Comparison of ENCODE assay signal across 33 cellular contexts in the genomic region with DNA sequence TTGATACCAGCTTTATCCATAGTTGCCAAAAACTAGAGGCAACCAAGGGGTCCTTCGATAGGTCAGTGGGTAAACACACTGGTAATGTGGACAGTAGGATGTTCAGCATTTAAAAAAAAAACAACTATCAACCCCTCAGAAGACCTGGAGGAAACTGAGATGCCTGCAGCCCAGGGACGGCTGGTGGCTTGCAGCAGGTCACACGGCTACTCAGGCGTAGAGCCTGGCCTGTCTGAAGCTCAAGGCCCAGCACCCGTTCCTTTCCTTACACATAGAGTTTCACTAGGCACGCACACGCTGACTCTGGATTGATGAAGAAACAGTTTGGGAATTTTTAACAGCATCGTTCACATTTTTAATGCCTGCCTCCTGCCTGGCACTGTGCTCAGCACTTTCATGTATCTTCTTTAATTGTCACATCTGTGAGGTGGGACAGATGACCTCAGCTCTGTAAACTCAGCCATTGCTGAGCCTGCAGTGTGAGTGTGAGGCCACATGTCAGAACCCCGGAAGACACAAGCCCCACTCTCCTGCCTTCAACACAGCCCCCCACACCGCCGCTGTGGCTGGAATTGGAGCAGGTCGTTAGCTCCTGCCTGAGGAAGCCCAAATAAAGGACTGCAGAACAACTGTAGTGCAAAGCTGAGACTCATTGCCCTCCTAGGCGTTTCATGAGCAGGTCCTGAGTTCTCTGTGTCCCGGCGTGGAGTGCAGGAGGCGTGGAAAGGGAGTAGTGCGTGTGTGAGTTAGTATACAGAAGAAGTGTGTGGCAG. TPM values are rescaled to one million over a fixed set of nuclear protein-coding genes. Genes with fewer than 3 reads are reported as not detected.
DNase-seq lines count a peak whose midpoint lies in the region; ATAC-seq, FAIRE-seq and TF ChIP-seq lines count a peak whose summit lies in the region.
"Had no signal": no experiment of that assay in that cellular context is flagged by ENCODE, and none has a peak within 500 bp of the region (broad histone marks: within the 10 kb centered on the region; RNA-seq: fewer than 3 reads in every experiment).

No MANE protein-coding gene starts in this region.

- no peak overlapping the region for H2BK120ac ChIP-seq in neuronal stem cell (ENCODE audit: low read depth, low read length)

- H3K14ac ChIP-seq in neuronal stem cell (ENCODE audit: low read length): no peak overlapping the region

- no peaks in the 10 kb centered on the region for H3K9me3 ChIP-seq in endocrine pancreas (ENCODE audit: control insufficient read depth, low read length)
- no peaks in the 10 kb centered on the region for H3K9me3 ChIP-seq in neuronal stem cell (replicated peaks in 1 of 2; ENCODE audit: control insufficient read depth in 2 of 2, insufficient read depth in 1 of 2, low read depth in 1 of 2, low read length in 2 of 2)
- no peaks in the 10 kb centered on the region for H3K9me3 ChIP-seq in mucosa of descending colon
- H3K9me3 ChIP-seq: A549, lower lobe of right lung, SJCRH30, transverse colon had no signal

- no peak overlapping the region for H3K4me2 ChIP-seq in neuronal stem cell (ENCODE audit: insufficient read depth, low read length, poor library complexity, severe bottlenecking)
- H3K4me2 ChIP-seq: A549 had no signal

- peak overlapping the region; percentile 29 for H3K27ac Mint-ChIP-seq in activated naive CD8-positive, alpha-beta T cell treated with anti-CD3 and anti-CD28 coated beads for 36 hours
- H3K27ac Mint-ChIP-seq in activated naive CD8-positive, alpha-beta T cell treated with anti-CD3 and anti-CD28 coated beads, Interleukin-2, amount 50 U/mL, for 24 hours: no peak overlapping the region
- H3K27ac Mint-ChIP-seq: activated CD4-positive, alpha-beta memory T cell treated with anti-CD3 and anti-CD28 coated beads, Interleukin-2, amount 10 ng/mL, durations not matched to agents 7 days and 5 days; CD8-positive, alpha-beta T cell; HFFc6; stimulated activated effector memory CD8-positive, alpha-beta T cell treated with anti-CD3 and anti-CD28 coated beads, Interleukin-12 subunit alpha, Interleukin-12 subunit beta, amount 100 ng/mL, for 72 hours had no signal

- peaks cover 3% of the 10 kb centered on the region for H3K36me3 ChIP-seq in endocrine pancreas (ENCODE audit: control insufficient read depth, insufficient read depth, low read length)
- peaks cover 30 to 73% of the 10 kb centered on the region in 2 donors for H3K36me3 ChIP-seq in neuronal stem cell (replicated peaks in 1 of 2; ENCODE audit: control insufficient read depth in 2 of 2, insufficient read depth in 2 of 2, low read length in 2 of 2)
- peaks cover 2% of the 10 kb centered on the region for H3K36me3 ChIP-seq in mucosa of descending colon (ENCODE audit: low read depth)

- intact Hi-C loops in mucosa of descending colon (cut with DNase I, micrococcal nuclease): no loop called here

- H3K9me3 Mint-ChIP-seq in activated naive CD8-positive, alpha-beta T cell treated with anti-CD3 and anti-CD28 coated beads for 36 hours: no peaks in the 10 kb centered on the region
- no peaks in the 10 kb centered on the region for H3K9me3 Mint-ChIP-seq in activated naive CD8-positive, alpha-beta T cell treated with anti-CD3 and anti-CD28 coated beads, Interleukin-2, amount 50 U/mL, for 24 hours
- H3K9me3 Mint-ChIP-seq: activated CD4-positive, alpha-beta memory T cell treated with anti-CD3 and anti-CD28 coated beads, Interleukin-2, amount 10 ng/mL, durations not matched to agents 7 days and 5 days; CD8-positive, alpha-beta T cell; HFFc6; naive thymus-derived CD8-positive, alpha-beta T cell; stimulated activated effector memory CD8-positive, alpha-beta T cell treated with anti-CD3 and anti-CD28 coated beads, Interleukin-12 subunit alpha, Interleukin-12 subunit beta, amount 100 ng/mL, for 72 hours had no signal

- H3K23ac ChIP-seq in neuronal stem cell (ENCODE audit: low read depth, low read length, poor library complexity): no peak overlapping the region

- no peaks in the 10 kb centered on the region for H3K27me3 ChIP-seq in endocrine pancreas (ENCODE audit: control insufficient read depth, insufficient read depth, low read length)
- no peaks in the 10 kb centered on the region for H3K27me3 ChIP-seq in neuronal stem cell (ENCODE audit: control insufficient read depth in 3 of 3, insufficient read depth in 3 of 3, low read depth in 1 of 3, low read length in 3 of 3)
- H3K27me3 ChIP-seq: SJCRH30, transverse colon had no signal

- H3K4me3 ChIP-seq in endocrine pancreas (ENCODE audit: control insufficient read depth, insufficient read depth, low read length) (peak overlapping the region; percentile 25), neuronal stem cell (ENCODE audit: low read length in 2 of 2) (no peak overlapping the region), mucosa of descending colon (no peak overlapping the region)
- H3K4me3 ChIP-seq: A549, lower lobe of right lung, SJCRH30, transverse colon had no signal

- no peaks in the 10 kb centered on the region for H3K27me3 Mint-ChIP-seq in activated naive CD8-positive, alpha-beta T cell treated with anti-CD3 and anti-CD28 coated beads for 36 hours
- H3K27me3 Mint-ChIP-seq in activated naive CD8-positive, alpha-beta T cell treated with anti-CD3 and anti-CD28 coated beads, Interleukin-2, amount 50 U/mL, for 24 hours: no peaks in the 10 kb centered on the region
- H3K27me3 Mint-ChIP-seq: activated CD4-positive, alpha-beta memory T cell treated with anti-CD3 and anti-CD28 coated beads, Interleukin-2, amount 10 ng/mL, durations not matched to agents 7 days and 5 days; activated naive CD8-positive, alpha-beta T cell; naive thymus-derived CD8-positive, alpha-beta T cell had no signal

- peaks cover 11% of the 10 kb centered on the region for H3K36me3 Mint-ChIP-seq in activated naive CD8-positive, alpha-beta T cell treated with anti-CD3 and anti-CD28 coated beads for 36 hours
- H3K36me3 Mint-ChIP-seq in activated naive CD8-positive, alpha-beta T cell treated with anti-CD3 and anti-CD28 coated beads, Interleukin-2, amount 50 U/mL, for 24 hours (ENCODE audit: low read depth): peaks cover 27% of the 10 kb centered on the region

- H4K91ac ChIP-seq in neuronal stem cell (ENCODE audit: low read depth, low read length, poor library complexity): no peak overlapping the region

- H3K79me1 ChIP-seq in neuronal stem cell (ENCODE audit: low read depth, low read length): no peaks in the 10 kb centered on the region

- H2BK12ac ChIP-seq in neuronal stem cell (ENCODE audit: low read length): no peak overlapping the region

- H4K8ac ChIP-seq in neuronal stem cell (ENCODE audit: low read depth, low read length): no peak overlapping the region

- H3K4me3 Mint-ChIP-seq in activated naive CD8-positive, alpha-beta T cell treated with anti-CD3 and anti-CD28 coated beads for 36 hours: no peak overlapping the region
- no peak overlapping the region for H3K4me3 Mint-ChIP-seq in activated naive CD8-positive, alpha-beta T cell treated with anti-CD3 and anti-CD28 coated beads, Interleukin-2, amount 50 U/mL, for 24 hours
- H3K4me3 Mint-ChIP-seq: activated CD4-positive, alpha-beta memory T cell treated with anti-CD3 and anti-CD28 coated beads, Interleukin-2, amount 10 ng/mL, durations not matched to agents 7 days and 5 days; activated naive CD8-positive, alpha-beta T cell; CD8-positive, alpha-beta T cell; HFFc6; naive thymus-derived CD8-positive, alpha-beta T cell; stimulated activated effector memory CD8-positive, alpha-beta T cell treated with anti-CD3 and anti-CD28 coated beads, Interleukin-12 subunit alpha, Interleukin-12 subunit beta, amount 100 ng/mL, for 72 hours had no signal

- H2BK15ac ChIP-seq in neuronal stem cell (ENCODE audit: low read length): no peak overlapping the region

- no peak overlapping the region for H2AK5ac ChIP-seq in neuronal stem cell (ENCODE audit: low read depth, low read length)

- H3K18ac ChIP-seq in neuronal stem cell (ENCODE audit: low read length): no peak overlapping the region

- no peak overlapping the region for H2AFZ ChIP-seq in neuronal stem cell (ENCODE audit: low read length)

- H2BK5ac ChIP-seq in neuronal stem cell (ENCODE audit: low read length): no peak overlapping the region

- FAIRE-seq in GM19239 (lab: Jason Lieb, UNC): no peak
- FAIRE-seq: A549, GM12892, HTR-8/SVneo, kidney had no signal

- H3K4me1 ChIP-seq in endocrine pancreas (ENCODE audit: control insufficient read depth, insufficient read depth, low read length): peaks cover 21% of the 10 kb centered on the region
- H3K4me1 ChIP-seq in neuronal stem cell (ENCODE audit: control insufficient read depth in 2 of 2, insufficient read depth in 1 of 2, low read depth in 1 of 2, low read length in 2 of 2): peaks cover 0 to 4% of the 10 kb centered on the region in 2 donors
- H3K4me1 ChIP-seq in mucosa of descending colon (ENCODE audit: low read depth): no peaks in the 10 kb centered on the region
- H3K4me1 ChIP-seq: A549, lower lobe of right lung, transverse colon had no signal

- no peak for DNase-seq in activated naive CD8-positive, alpha-beta T cell treated with anti-CD3 and anti-CD28 coated beads for 36 hours
- no peak for DNase-seq in activated naive CD8-positive, alpha-beta T cell treated with anti-CD3 and anti-CD28 coated beads, Interleukin-2, amount 50 U/mL, for 24 hours
- no peak for DNase-seq in neuronal stem cell (ENCODE audit: low spot score)
- DNase-seq in mucosa of descending colon: no peak
- no peak for DNase-seq in GM19239 (ENCODE audit: insufficient read length, low spot score)
- DNase-seq: activated CD4-positive, alpha-beta memory T cell treated with anti-CD3 and anti-CD28 coated beads, Interleukin-2, amount 10 ng/mL, durations not matched to agents 7 days and 5 days; activated CD8-positive, alpha-beta memory T cell treated with anti-CD3 and anti-CD28 coated beads, Interleukin-2, amount 50 U/mL, for 4 hours; aorta; CD8-positive, alpha-beta T cell; central memory CD4-positive, alpha-beta T cell; foreskin melanocyte; GOT3; HFFc6; KBM-7; kidney; lower lobe of right lung; naive thymus-derived CD8-positive, alpha-beta T cell; NCI-H1105; NCI-H187 treated with DMSO at 0.1 percent for 48 hours; NCI-H226; NCI-H748 treated with DMSO at 0.1 percent for 48 hours; SJCRH30; SW 1271; transverse colon had no signal

- H3K27ac ChIP-seq in neuronal stem cell (replicated peaks; ENCODE audit: low read length): no peak overlapping the region
- H3K27ac ChIP-seq: A549, lower lobe of right lung, SJCRH30, transverse colon had no signal

- WGBS in neuronal stem cell (ENCODE audit: extremely low coverage in 2 of 2, insufficient read length in 2 of 2, insufficient replicate concordance in 1 of 2), 2 donors: no CpG with 5 or more reads among the region's 17 CpGs

- TF ChIP-seq CTCF in mucosa of descending colon (IDR thresholded peaks at IDR 0.05): no peak

- no peaks in the 10 kb centered on the region for H3K4me1 Mint-ChIP-seq in activated naive CD8-positive, alpha-beta T cell treated with anti-CD3 and anti-CD28 coated beads for 36 hours
- H3K4me1 Mint-ChIP-seq in activated naive CD8-positive, alpha-beta T cell treated with anti-CD3 and anti-CD28 coated beads, Interleukin-2, amount 50 U/mL, for 24 hours: peaks cover 3% of the 10 kb centered on the region
- H3K4me1 Mint-ChIP-seq: activated CD4-positive, alpha-beta memory T cell treated with anti-CD3 and anti-CD28 coated beads, Interleukin-2, amount 10 ng/mL, durations not matched to agents 7 days and 5 days had no signal

- no peak overlapping the region for H3K4ac ChIP-seq in neuronal stem cell (ENCODE audit: low read length)

- no peak for ATAC-seq in activated naive CD8-positive, alpha-beta T cell treated with anti-CD3 and anti-CD28 coated beads, Interleukin-2, amount 50 U/mL, for 24 hours
- ATAC-seq in HG02759 (IDR thresholded peaks at IDR 0.05; ENCODE audit: unreplicated experiment): peak; percentile 32
- ATAC-seq in mucosa of descending colon: no peak
- ATAC-seq in GM21619 (IDR thresholded peaks at IDR 0.05; ENCODE audit: unreplicated experiment): no peak
- ATAC-seq: A549; CD8-positive, alpha-beta T cell; lower lobe of right lung; naive thymus-derived CD8-positive, alpha-beta T cell; Panc1; stimulated activated effector memory CD8-positive, alpha-beta T cell treated with anti-CD3 and anti-CD28 coated beads, Interleukin-12 subunit alpha, Interleukin-12 subunit beta, amount 100 ng/mL, for 72 hours had no signal

- no peak overlapping the region for H3K9ac ChIP-seq in endocrine pancreas (ENCODE audit: control insufficient read depth, insufficient read depth, low read length)
- H3K9ac ChIP-seq in neuronal stem cell (ENCODE audit: low read depth, low read length, poor library complexity): peak overlapping the region; percentile 17

RNA-seq across cellular contexts. Expression of a gene that starts 40.8 kb away (rescaled TPM):
- 10 to 100 TPM; 58.7 to 64.6 TPM for total RNA-seq in activated naive CD8-positive, alpha-beta T cell treated with anti-CD3 and anti-CD28 coated beads for 36 hours
- 37.6 TPM for polyA plus RNA-seq in neuronal stem cell (2013, experiment 1 of 2)
- 41.5 TPM for polyA plus RNA-seq in neuronal stem cell (2013, experiment 2 of 2)
- total RNA-seq in mucosa of descending colon: 100 to 1,000 TPM in 1 of 3 donors, 10 to 100 TPM in 2; 76.9 to 102 (median 97.8) TPM

RNA-seq across cellular contexts. Expression of a gene that starts 42.6 kb away (rescaled TPM):
- 10 to 100 TPM; 38.3 to 43.1 TPM for total RNA-seq in activated naive CD8-positive, alpha-beta T cell treated with anti-CD3 and anti-CD28 coated beads for 36 hours
- 29.0 TPM for polyA plus RNA-seq in neuronal stem cell (2013, experiment 1 of 2)
- polyA plus RNA-seq in neuronal stem cell (2013, experiment 2 of 2): 26.5 TPM
- total RNA-seq in mucosa of descending colon: 10 to 100 TPM; 15.9 to 27.1 (median 25.0) TPM
